ENCODE assay signal across 9 cellular contexts in genomic region chr1:41898191-41898713, GRCh38. TPM values are rescaled to one million over a fixed set of nuclear protein-coding genes. Genes with fewer than 3 reads are reported as not detected.
DNase-seq lines count a peak whose midpoint lies in the region; ATAC-seq and TF ChIP-seq lines count a peak whose summit lies in the region.
"Had no signal": no experiment of that assay in that cellular context is flagged by ENCODE, and none has a peak within 500 bp of the region (broad histone marks: within the 10 kb centered on the region; RNA-seq: fewer than 3 reads in every experiment).

No MANE protein-coding gene starts in this region.

- peak; percentile 98 for ATAC-seq in naive thymus-derived CD4-positive, alpha-beta T cell
- no peak for ATAC-seq in HG02798 (IDR thresholded peaks at IDR 0.05; ENCODE audit: poor library complexity, unreplicated experiment)
- ATAC-seq in HG03039 (IDR thresholded peaks at IDR 0.05; ENCODE audit: unreplicated experiment): no peak

- H3K4me1 Mint-ChIP-seq in naive thymus-derived CD4-positive, alpha-beta T cell: peaks cover 46 to 90% (median 73%) of the 10 kb centered on the region in 7 donors

- H3K27ac Mint-ChIP-seq in naive thymus-derived CD4-positive, alpha-beta T cell: peak overlapping the region; percentile 87 to 99 (median 95)

- peak overlapping the region; percentile 69 for H3K4me2 ChIP-seq in BLaER1
- no peak overlapping the region for H3K4me2 ChIP-seq in PC-9

- H3K9me3 ChIP-seq in BLaER1: no peaks in the 10 kb centered on the region
- no peaks in the 10 kb centered on the region for H3K9me3 ChIP-seq in naive thymus-derived CD4-positive, alpha-beta T cell (ENCODE audit: control insufficient read depth in 2 of 3, low read length in 3 of 3)
- H3K9me3 ChIP-seq in PC-9 (ENCODE audit: insufficient read depth, low read depth): no peaks in the 10 kb centered on the region

- H3K27me3 ChIP-seq in BLaER1 (no peaks in the 10 kb centered on the region), PC-9 (ENCODE audit: insufficient read depth, low read depth) (no peaks in the 10 kb centered on the region)
- no peaks in the 10 kb centered on the region for H3K27me3 ChIP-seq in naive thymus-derived CD4-positive, alpha-beta T cell (ENCODE audit: control insufficient read depth in 2 of 2, insufficient read depth in 2 of 2, low read length in 2 of 2)

- no TSS peak for BruUV-seq in PC-9 (replicated peaks; lab: Mats Ljungman, UMichigan)

- H3K4me3 ChIP-seq in BLaER1 (no peak overlapping the region), PC-9 (no peak overlapping the region)
- peak overlapping the region; percentile 40 for H3K4me3 ChIP-seq in naive thymus-derived CD4-positive, alpha-beta T cell (ENCODE audit: low read length)

- CTCF ChIA-PET in RWPE1 (lab: Yijun Ruan, JAX) (no interaction called here), PC-9 (lab: Charles Lee) (no interaction called here)
- CTCF ChIA-PET in naive thymus-derived CD4-positive, alpha-beta T cell (lab: Charles Lee): no interaction called here

- POLR2A ChIA-PET in RWPE1 (lab: Yijun Ruan, JAX; ENCODE audit: low non-redundant PET): no interaction called here
- POLR2A ChIA-PET in naive thymus-derived CD4-positive, alpha-beta T cell (lab: Charles Lee): interaction anchor here (1.0 to 18.0 kb wide), 4 partner anchors 17 to 224 kb away, joined by 3 to 344 read pairs (median 4); partner anchors contain the start of gene HIVEP3
- POLR2A ChIA-PET in PC-9 (lab: Charles Lee; ENCODE audit: unreplicated experiment): no interaction called here

- H3K27ac ChIP-seq in BLaER1: peak overlapping the region; percentile 56
- peak overlapping the region; percentile 40; the same call in 1 of the 2 replicates for H3K27ac ChIP-seq in RWPE1
- peak overlapping the region; percentile 65 for H3K27ac ChIP-seq in naive thymus-derived CD4-positive, alpha-beta T cell (ENCODE audit: low read depth, low read length)
- no peak overlapping the region for H3K27ac ChIP-seq in PC-9

- H4K20me1 ChIP-seq in BLaER1 (no peaks in the 10 kb centered on the region), PC-9 (ENCODE audit: insufficient read depth) (no peaks in the 10 kb centered on the region)

- intact Hi-C loops in naive thymus-derived CD4-positive, alpha-beta T cell (cut with micrococcal nuclease): loop anchor here (1.0 to 10.0 kb wide), 7 partner anchors 16 to 557 kb away; partner anchors contain the start of genes PPCS (in 2 of the 2), ZMYND12 (in 2 of the 2) and FOXJ3 (in 1 of the 2)
- intact Hi-C loops in PC-9 (cut with micrococcal nuclease; ENCODE audit: unreplicated experiment): no loop called here

- peaks cover 32% of the 10 kb centered on the region for H3F3A ChIP-seq in PC-9 (ENCODE audit: insufficient read depth, low read depth)

- H3K36me3 ChIP-seq in BLaER1 (no peaks in the 10 kb centered on the region), PC-9 (ENCODE audit: low read depth) (no peaks in the 10 kb centered on the region)
- no peaks in the 10 kb centered on the region for H3K36me3 ChIP-seq in naive thymus-derived CD4-positive, alpha-beta T cell (ENCODE audit: control insufficient read depth in 2 of 3, insufficient read depth in 3 of 3, low read length in 3 of 3)

- no peak overlapping the region for H3K9ac ChIP-seq in BLaER1

- no peaks in the 10 kb centered on the region for H3K9me2 ChIP-seq in PC-9 (ENCODE audit: insufficient read depth)

- DNase-seq in RWPE1 (ENCODE audit: low spot score): no peak
- peak; percentile 68 for DNase-seq in activated naive CD4-positive, alpha-beta T cell treated with anti-CD3 and anti-CD28 coated beads, Interleukin-2, amount 50 U/mL, for 16 hours
- peak; percentile 31 to 96 (median 89) for DNase-seq in naive thymus-derived CD4-positive, alpha-beta T cell
- DNase-seq in HPDE6-E6E7 (ENCODE audit: extremely low spot score): no peak
- DNase-seq in PC-9: no peak
- DNase-seq: T1000 had no signal

- peaks cover 0 to 5% (median 0%) of the 10 kb centered on the region in 11 donors for H3K9me3 Mint-ChIP-seq in naive thymus-derived CD4-positive, alpha-beta T cell

- peaks cover 30% of the 10 kb centered on the region for H3K4me1 ChIP-seq in BLaER1
- peaks cover 36 to 74% of the 10 kb centered on the region in 2 donors for H3K4me1 ChIP-seq in naive thymus-derived CD4-positive, alpha-beta T cell (ENCODE audit: control insufficient read depth in 2 of 2, insufficient read depth in 2 of 2, low read length in 2 of 2)
- peaks cover 64% of the 10 kb centered on the region for H3K4me1 ChIP-seq in PC-9 (replicated peaks; ENCODE audit: insufficient read depth)

- no peak overlapping the region for H2AFZ ChIP-seq in PC-9

- H3K36me3 Mint-ChIP-seq in naive thymus-derived CD4-positive, alpha-beta T cell: peaks cover 0 to 11% (median 0%) of the 10 kb centered on the region in 5 donors

- H3K79me2 ChIP-seq in PC-9 (ENCODE audit: low read depth): peaks cover 72% of the 10 kb centered on the region

- peak overlapping the region; percentile 53 to 84 (median 74) for H3K4me3 Mint-ChIP-seq in naive thymus-derived CD4-positive, alpha-beta T cell

- TF ChIP-seq CTCF in RWPE1 (conservative IDR thresholded peaks at IDR 0.05; ENCODE audit: low read depth) (no peak), PC-9 (conservative IDR thresholded peaks at IDR 0.05) (no peak)

- H3K27me3 Mint-ChIP-seq in naive thymus-derived CD4-positive, alpha-beta T cell: no peaks in the 10 kb centered on the region

RNA-seq across cellular contexts. Expression of gene HIVEP3, which starts 20.5 kb away (rescaled TPM):
- total RNA-seq in naive thymus-derived CD4-positive, alpha-beta T cell: 10 to 100 TPM in 2 of 5 experiments, 1 to 10 TPM in 3; 6.6 to 19.1 (median 7.0) TPM
- polyA plus RNA-seq in naive thymus-derived CD4-positive, alpha-beta T cell: 1 to 10 TPM; 4.3 to 7.2 TPM
- 8.1 and 11.0 TPM in 2 replicates for total RNA-seq in PC-9 (2021)

Comparison
In these comparisons a context has a peak if more than half of its experiments do, and no peak if none do; other contexts are left out.
1. DNase-seq: peak in activated naive CD4-positive, alpha-beta T cell treated with anti-CD3 and anti-CD28 coated beads, Interleukin-2, amount 50 U/mL, for 16 hours (single experiment) and naive thymus-derived CD4-positive, alpha-beta T cell (9 of 9); none in RWPE1 (single experiment), HPDE6-E6E7 (single experiment) and PC-9 (0 of 2).